In the genomic region with DNA sequence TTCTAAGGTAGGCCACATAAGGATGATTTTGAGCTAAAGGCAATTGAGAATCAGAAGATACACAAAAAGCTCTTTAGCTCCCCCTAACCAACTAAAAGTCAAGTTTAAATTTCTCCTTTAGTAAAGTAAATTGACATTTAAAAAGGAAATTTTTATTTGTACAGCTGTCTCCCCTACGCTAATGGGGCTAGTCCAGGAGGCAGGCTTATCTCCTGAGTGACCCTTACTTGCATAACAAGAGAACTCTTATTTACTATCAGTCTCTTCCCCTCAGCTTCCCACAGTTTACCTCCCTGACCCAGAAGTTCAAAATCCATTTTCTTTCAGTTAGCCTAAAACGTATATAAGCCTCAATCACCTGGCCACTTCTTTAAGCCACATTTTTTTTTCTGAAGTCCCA, we compare ENCODE assay signal across 15 cellular contexts.
DNase-seq lines count a peak whose midpoint lies in the region; ATAC-seq and TF ChIP-seq lines count a peak whose summit lies in the region.
"Had no signal": no experiment of that assay in that cellular context is flagged by ENCODE, and none has a peak within 500 bp of the region (broad histone marks: within the 10 kb centered on the region; RNA-seq: fewer than 3 reads in every experiment).

No MANE protein-coding gene starts in this region.

- intact Hi-C loops in HCT116 (cut with micrococcal nuclease): no loop called here
- intact Hi-C loops in OCI-LY7 (cut with micrococcal nuclease; ENCODE audit: unreplicated experiment): no loop called here

- CTCF ChIA-PET in HCT116 (lab: Charles Lee): no interaction called here
- CTCF ChIA-PET in OCI-LY7 (lab: Charles Lee; ENCODE audit: unreplicated experiment): no interaction called here

- H3K4me1 ChIP-seq in HCT116 (ENCODE audit: control insufficient read depth in 1 of 2, insufficient read depth in 2 of 2, low read length in 2 of 2): peaks cover 0 to 10% of the 10 kb centered on the region in 2 experiments; a peak in 2 of 4 replicates
- no peaks in the 10 kb centered on the region for H3K4me1 ChIP-seq in OCI-LY7 (ENCODE audit: insufficient read depth, low read length, poor library complexity, severe bottlenecking)
- H3K4me1 ChIP-seq: gastrocnemius medialis had no signal

- H3K36me3 ChIP-seq in HCT116 (ENCODE audit: control insufficient read depth in 1 of 2, insufficient read depth in 2 of 2, low read length in 2 of 2): no peaks in the 10 kb centered on the region
- H3K36me3 ChIP-seq in OCI-LY7 (ENCODE audit: insufficient read depth, low read length): no peaks in the 10 kb centered on the region
- H3K36me3 ChIP-seq: gastrocnemius medialis had no signal

- TF ChIP-seq CTCF in HCT116 (IDR thresholded peaks at IDR 0.05 in 2 of 3, conservative IDR thresholded peaks at IDR 0.05 in 1 of 3; ENCODE audit: borderline replicate concordance in 1 of 3, insufficient read depth in 1 of 3, low read depth in 2 of 3, low read length in 2 of 3) (0 out of 6 replicates have a peak, but pooled peaks of 2 of the 3 experiments have one; percentile 6 to 16), OCI-LY7 (conservative IDR thresholded peaks at IDR 0.05; ENCODE audit: low read length) (0 out of 2 replicates have a peak, but pooled peaks have one; percentile 26)

- DNase-seq in DMS53 treated with DMSO at 0.1 percent for 48 hours (lab: John Stamatoyannopoulos, UW; ENCODE audit: unreplicated experiment) (peak; percentile 40), HCT116 (ENCODE audit: low read depth, low spot score) (no peak), OCI-LY7 (ENCODE audit: low spot score) (no peak), fibroblast of peridontal ligament (ENCODE audit: extremely low read depth) (peak; percentile 26), ureter (ENCODE audit: low spot score) (no peak)
- DNase-seq: activated gamma-delta T cell treated with Interleukin-2 at 50 U/mL for 16 hours, anterior cingulate cortex, cortex of kidney, EL, gastrocnemius medialis, left colon, substantia nigra had no signal

- RAD21 ChIA-PET in HCT116 (lab: Charles Lee; ENCODE audit: low non-redundant PET in 1 of 2, low total read pairs in 2 of 2, uncharacterized antibody in 2 of 2, unreplicated experiment in 2 of 2): no interaction called here

- no peaks in the 10 kb centered on the region for H3K27me3 ChIP-seq in HCT116 (ENCODE audit: insufficient read depth, low read length)
- H3K27me3 ChIP-seq: gastrocnemius medialis had no signal

- BruUV-seq in HCT116 (replicated peaks; lab: Mats Ljungman, UMichigan) (no TSS peak), OCI-LY7 (replicated peaks; lab: Mats Ljungman, UMichigan) (no TSS peak)

- TF ChIP-seq RAD21 in HCT116 (IDR thresholded peaks at IDR 0.05; ENCODE audit: low read depth): peak; percentile 27

- H4K20me1 ChIP-seq in HCT116 (ENCODE audit: insufficient read depth) (no peaks in the 10 kb centered on the region), OCI-LY7 (ENCODE audit: insufficient read depth, low read length) (no peaks in the 10 kb centered on the region)

- H3K27ac ChIP-seq in HCT116 (ENCODE audit: low read depth, low read length): no peak overlapping the region
- H3K27ac ChIP-seq in OCI-LY7 (ENCODE audit: low read depth, low read length, poor library complexity, severe bottlenecking): no peak overlapping the region
- H3K27ac ChIP-seq: gastrocnemius medialis had no signal

- H3K79me2 ChIP-seq in HCT116 (ENCODE audit: insufficient read depth, low read length) (no peaks in the 10 kb centered on the region), OCI-LY7 (ENCODE audit: insufficient read depth, low read depth, low read length) (no peaks in the 10 kb centered on the region)

- TF ChIP-seq POLR2A in HCT116 (IDR thresholded peaks at IDR 0.05; ENCODE audit: borderline replicate concordance, extremely low read depth, insufficient read depth, insufficient read length): no peak

- H3K4me2 ChIP-seq in HCT116 (ENCODE audit: low read length) (no peak overlapping the region), OCI-LY7 (ENCODE audit: low read length) (no peak overlapping the region)

- H3K9me3 ChIP-seq in HCT116 (ENCODE audit: control insufficient read depth in 1 of 2, insufficient read depth in 1 of 2, low read depth in 1 of 2, low read length in 2 of 2) (no peaks in the 10 kb centered on the region), OCI-LY7 (ENCODE audit: low read length) (no peaks in the 10 kb centered on the region)
- H3K9me3 ChIP-seq: gastrocnemius medialis had no signal

- POLR2A ChIA-PET in HCT116 (lab: Charles Lee): no interaction called here
- POLR2A ChIA-PET in OCI-LY7 (lab: Charles Lee): interaction anchor here (0.5 to 1.0 kb wide), 2 partner anchors 18 to 77 kb away, joined by 3 read pairs; no protein-coding TSS in a partner anchor

- H3K9me2 ChIP-seq in HCT116 (ENCODE audit: insufficient read depth): no peaks in the 10 kb centered on the region
- H3K9me2 ChIP-seq in OCI-LY7 (ENCODE audit: insufficient read depth, low read length): no peaks in the 10 kb centered on the region; the same call in 1 of the 2 replicates

- no peak overlapping the region for H3K9ac ChIP-seq in HCT116 (ENCODE audit: low read length)

- no peak overlapping the region for H2AFZ ChIP-seq in HCT116 (ENCODE audit: low read depth, low read length, poor library complexity, severe bottlenecking)
- no peak overlapping the region for H2AFZ ChIP-seq in OCI-LY7 (ENCODE audit: low read length)

- no peak overlapping the region for H3K4me3 ChIP-seq in HCT116 (replicated peaks in 1 of 2; ENCODE audit: low read depth in 1 of 2, low read length in 2 of 2)
- no peak overlapping the region for H3K4me3 ChIP-seq in OCI-LY7 (ENCODE audit: low read depth, low read length, poor library complexity, severe bottlenecking)
- H3K4me3 ChIP-seq: gastrocnemius medialis had no signal

- ATAC-seq in HCT116: no peak
- ATAC-seq in GM18907 (IDR thresholded peaks at IDR 0.05; ENCODE audit: unreplicated experiment): no peak
- no peak for ATAC-seq in GM19035 (IDR thresholded peaks at IDR 0.05; ENCODE audit: unreplicated experiment)
- ATAC-seq in GM19452 (IDR thresholded peaks at IDR 0.05; ENCODE audit: unreplicated experiment): no peak
- ATAC-seq: gastrocnemius medialis, left colon had no signal

TF ChIP-seq in HCT116, 20 proteins besides CTCF, POLR2A, EP300 and RAD21:
- TF ChIP-seq ZFX (IDR thresholded peaks at IDR 0.05) (no peak), CEBPB (IDR thresholded peaks at IDR 0.05; ENCODE audit: low read depth) (no peak), SP1 (IDR thresholded peaks at IDR 0.05; ENCODE audit: low read depth) (no peak), SIN3A (IDR thresholded peaks at IDR 0.05; ENCODE audit: low read depth) (no peak), CBX3 (IDR thresholded peaks at IDR 0.05; ENCODE audit: low read depth) (no peak), EZH2 (IDR thresholded peaks at IDR 0.05) (no peak), ELF1 (IDR thresholded peaks at IDR 0.05; ENCODE audit: borderline replicate concordance, low read depth) (no peak), FOSL1 (IDR thresholded peaks at IDR 0.05; ENCODE audit: low read depth) (no peak)
- TF ChIP-seq, protein P1, sequence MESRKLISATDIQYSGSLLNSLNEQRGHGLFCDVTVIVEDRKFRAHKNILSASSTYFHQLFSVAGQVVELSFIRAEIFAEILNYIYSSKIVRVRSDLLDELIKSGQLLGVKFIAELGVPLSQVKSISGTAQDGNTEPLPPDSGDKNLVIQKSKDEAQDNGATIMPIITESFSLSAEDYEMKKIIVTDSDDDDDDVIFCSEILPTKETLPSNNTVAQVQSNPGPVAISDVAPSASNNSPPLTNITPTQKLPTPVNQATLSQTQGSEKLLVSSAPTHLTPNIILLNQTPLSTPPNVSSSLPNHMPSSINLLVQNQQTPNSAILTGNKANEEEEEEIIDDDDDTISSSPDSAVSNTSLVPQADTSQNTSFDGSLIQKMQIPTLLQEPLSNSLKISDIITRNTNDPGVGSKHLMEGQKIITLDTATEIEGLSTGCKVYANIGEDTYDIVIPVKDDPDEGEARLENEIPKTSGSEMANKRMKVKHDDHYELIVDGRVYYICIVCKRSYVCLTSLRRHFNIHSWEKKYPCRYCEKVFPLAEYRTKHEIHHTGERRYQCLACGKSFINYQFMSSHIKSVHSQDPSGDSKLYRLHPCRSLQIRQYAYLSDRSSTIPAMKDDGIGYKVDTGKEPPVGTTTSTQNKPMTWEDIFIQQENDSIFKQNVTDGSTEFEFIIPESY (IDR thresholded peaks at IDR 0.05; ENCODE audit: extremely low read depth, insufficient replicate concordance, low read length): no peak
- TF ChIP-seq, protein P2, sequence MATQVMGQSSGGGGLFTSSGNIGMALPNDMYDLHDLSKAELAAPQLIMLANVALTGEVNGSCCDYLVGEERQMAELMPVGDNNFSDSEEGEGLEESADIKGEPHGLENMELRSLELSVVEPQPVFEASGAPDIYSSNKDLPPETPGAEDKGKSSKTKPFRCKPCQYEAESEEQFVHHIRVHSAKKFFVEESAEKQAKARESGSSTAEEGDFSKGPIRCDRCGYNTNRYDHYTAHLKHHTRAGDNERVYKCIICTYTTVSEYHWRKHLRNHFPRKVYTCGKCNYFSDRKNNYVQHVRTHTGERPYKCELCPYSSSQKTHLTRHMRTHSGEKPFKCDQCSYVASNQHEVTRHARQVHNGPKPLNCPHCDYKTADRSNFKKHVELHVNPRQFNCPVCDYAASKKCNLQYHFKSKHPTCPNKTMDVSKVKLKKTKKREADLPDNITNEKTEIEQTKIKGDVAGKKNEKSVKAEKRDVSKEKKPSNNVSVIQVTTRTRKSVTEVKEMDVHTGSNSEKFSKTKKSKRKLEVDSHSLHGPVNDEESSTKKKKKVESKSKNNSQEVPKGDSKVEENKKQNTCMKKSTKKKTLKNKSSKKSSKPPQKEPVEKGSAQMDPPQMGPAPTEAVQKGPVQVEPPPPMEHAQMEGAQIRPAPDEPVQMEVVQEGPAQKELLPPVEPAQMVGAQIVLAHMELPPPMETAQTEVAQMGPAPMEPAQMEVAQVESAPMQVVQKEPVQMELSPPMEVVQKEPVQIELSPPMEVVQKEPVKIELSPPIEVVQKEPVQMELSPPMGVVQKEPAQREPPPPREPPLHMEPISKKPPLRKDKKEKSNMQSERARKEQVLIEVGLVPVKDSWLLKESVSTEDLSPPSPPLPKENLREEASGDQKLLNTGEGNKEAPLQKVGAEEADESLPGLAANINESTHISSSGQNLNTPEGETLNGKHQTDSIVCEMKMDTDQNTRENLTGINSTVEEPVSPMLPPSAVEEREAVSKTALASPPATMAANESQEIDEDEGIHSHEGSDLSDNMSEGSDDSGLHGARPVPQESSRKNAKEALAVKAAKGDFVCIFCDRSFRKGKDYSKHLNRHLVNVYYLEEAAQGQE (IDR thresholded peaks at IDR 0.05; ENCODE audit: low read depth): no peak
TF ChIP-seq in HCT116: peak in this region for 0.

Comparison
In these comparisons a context has a peak if more than half of its experiments do, and no peak if none do; other contexts are left out.
1. DNase-seq: peak in DMS53 treated with DMSO at 0.1 percent for 48 hours (single experiment) and fibroblast of peridontal ligament (single experiment); none in HCT116 (single experiment), OCI-LY7 (single experiment) and ureter (single experiment).